16 cellular contexts compared by ENCODE assay signal in the genomic region with DNA sequence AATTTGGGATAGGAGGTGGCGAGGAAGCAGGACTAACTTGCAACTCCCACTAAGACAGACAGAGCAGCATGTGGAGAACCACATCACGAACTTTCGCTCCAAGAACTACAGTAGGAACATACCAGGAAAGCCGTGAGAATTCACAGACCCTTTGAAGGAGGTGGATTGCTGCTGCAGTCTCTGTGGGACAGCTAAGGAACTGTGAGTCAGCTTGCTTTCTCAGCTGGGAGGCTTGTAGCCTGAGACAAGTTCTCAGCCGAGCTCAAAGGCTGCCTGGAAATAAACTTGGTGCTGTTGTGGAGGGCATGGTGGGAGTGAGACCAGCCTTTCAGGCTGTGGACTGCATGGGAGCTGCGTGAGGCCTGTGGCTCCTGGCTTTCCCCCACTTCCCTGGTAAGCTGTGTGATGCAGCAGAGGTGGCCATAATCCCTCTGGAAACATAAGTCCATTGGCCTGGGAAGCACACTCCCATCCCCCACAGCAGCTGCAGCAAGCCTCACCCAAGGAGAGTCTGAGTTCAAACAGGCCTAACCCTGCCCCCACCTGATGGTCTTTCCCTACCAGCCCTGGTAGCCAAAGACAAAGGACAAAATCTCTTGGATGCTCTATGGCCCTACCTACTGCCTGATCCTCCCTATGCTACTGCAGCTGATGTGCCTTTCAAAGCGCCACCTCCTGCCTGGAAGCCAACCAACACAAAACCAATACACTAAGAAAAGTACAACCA.
DNase-seq lines count a peak whose midpoint lies in the region; ATAC-seq, FAIRE-seq and TF ChIP-seq lines count a peak whose summit lies in the region.
"Had no signal": no experiment of that assay in that cellular context is flagged by ENCODE, and none has a peak within 500 bp of the region (broad histone marks: within the 10 kb centered on the region; RNA-seq: fewer than 3 reads in every experiment).

No MANE protein-coding gene starts in this region.

- H3K79me1 ChIP-seq in H9 (ENCODE audit: insufficient read depth, low read depth, low read length, poor library complexity, severe bottlenecking): no peaks in the 10 kb centered on the region

- peak overlapping the region; percentile 0 for H3K18ac ChIP-seq in H9 (ENCODE audit: insufficient read length, low read depth, low read length)

- peak; percentile 37; the same call in 1 of the 3 replicates for TF ChIP-seq CTCF in H9 (conservative IDR thresholded peaks at IDR 0.05)
- TF ChIP-seq CTCF in WERI-Rb-1 (IDR thresholded peaks at IDR 0.05; ENCODE audit: low read depth, low read length): 0 out of 2 replicates have a peak, but pooled peaks have one; percentile 8
- no peak for TF ChIP-seq CTCF in smooth muscle cell (IDR thresholded peaks at IDR 0.05; ENCODE audit: borderline replicate concordance, insufficient read depth, poor library complexity, severe bottlenecking)
- TF ChIP-seq CTCF in ascending aorta (IDR thresholded peaks at IDR 0.05): no peak

- H3K23ac ChIP-seq in H9 (ENCODE audit: insufficient read length, low read depth, low read length): no peak overlapping the region

- intact Hi-C loops in ascending aorta (cut with DNase I): no loop called here

- DNase-seq in H9 (peak; percentile 65), WERI-Rb-1 (peak; percentile 90), glomerular visceral epithelial cell (ENCODE audit: extremely low spot score) (peak; percentile 22), smooth muscle cell (lab: John Stamatoyannopoulos, UW; ENCODE audit: unreplicated experiment) (no peak), ascending aorta (ENCODE audit: low spot score in 2 of 2) (no peak), frontal cortex (ENCODE audit: low spot score in 2 of 2) (no peak)
- DNase-seq: activated CD4-positive, alpha-beta T cell treated with anti-CD3 and anti-CD28 coated beads, Interleukin-2, amount 10 ng/mL, durations not matched to agents 24 days and 14 days; foreskin melanocyte; MV-4-11; NCI-H2171; stimulated activated CD4-positive, alpha-beta T cell treated with anti-CD3 and anti-CD28 coated beads, Interleukin-12 subunit alpha, Interleukin-12 subunit beta, amount 100 ng/mL, for 4 hours had no signal

- H4K20me1 ChIP-seq in H9 (ENCODE audit: control insufficient read depth, insufficient read depth, insufficient read length): no peaks in the 10 kb centered on the region
- no peaks in the 10 kb centered on the region for H4K20me1 ChIP-seq in smooth muscle cell (ENCODE audit: low read depth)

- H3K4me3 ChIP-seq in WERI-Rb-1 (ENCODE audit: low read depth, low read length): no peak overlapping the region
- no peak overlapping the region for H3K4me3 ChIP-seq in smooth muscle cell
- no peak overlapping the region for H3K4me3 ChIP-seq in ascending aorta
- H3K4me3 ChIP-seq: GM12878, tibial nerve had no signal

- no peak overlapping the region for H3T11ph ChIP-seq in H9 (ENCODE audit: low read length)

- peaks cover 18 to 27% of the 10 kb centered on the region in 2 experiments; a peak in 4 of 5 replicates for H3K9me3 Mint-ChIP-seq in H9
- H3K9me3 Mint-ChIP-seq: activated CD4-positive, alpha-beta T cell treated with anti-CD3 and anti-CD28 coated beads, Interleukin-2, amount 10 ng/mL, durations not matched to agents 24 days and 14 days had no signal

- H4K8ac ChIP-seq in H9 (replicated peaks; ENCODE audit: insufficient read length, low read depth, low read length): no peak overlapping the region

- H3K36me3 ChIP-seq in WERI-Rb-1: no peaks in the 10 kb centered on the region
- no peaks in the 10 kb centered on the region for H3K36me3 ChIP-seq in smooth muscle cell (ENCODE audit: low read depth)
- H3K36me3 ChIP-seq in ascending aorta: no peaks in the 10 kb centered on the region
- H3K36me3 ChIP-seq: tibial nerve had no signal

- H3K14ac ChIP-seq in H9 (ENCODE audit: insufficient read depth, low read length): no peak overlapping the region; the same call in 1 of the 2 replicates

- no peak overlapping the region for H3K9ac ChIP-seq in H9 (ENCODE audit: extremely low read depth, insufficient read length, low read length)
- H3K9ac ChIP-seq in smooth muscle cell (ENCODE audit: low read depth): no peak overlapping the region

- no peak overlapping the region for H2BK120ac ChIP-seq in H9 (ENCODE audit: low read depth, low read length, poor library complexity, severe bottlenecking)

- H3K27ac Mint-ChIP-seq in H9: peak overlapping the region in 2 of 3 experiments; percentile 78 to 87; a peak in 4 of 7 replicates
- H3K27ac Mint-ChIP-seq: activated CD4-positive, alpha-beta T cell treated with anti-CD3 and anti-CD28 coated beads, Interleukin-2, amount 10 ng/mL, durations not matched to agents 24 days and 14 days; activated T-helper 2 cell treated with anti-CD3 and anti-CD28 coated beads, Interferon-gamma antibody, Interleukin-2, Interleukin-4, amounts not matched to agents 10 μg/mL and 5 μg/mL and 100 μg/mL, durations not matched to agents 14 hours and 24 hours and 36 hours; nephron had no signal

- no peak for ATAC-seq in HG02973 (IDR thresholded peaks at IDR 0.05; ENCODE audit: unreplicated experiment)
- ATAC-seq: GM12878 had no signal

- no peaks in the 10 kb centered on the region for H3K27me3 Mint-ChIP-seq in H9 (ENCODE audit: low read depth)
- H3K27me3 Mint-ChIP-seq: activated CD4-positive, alpha-beta T cell treated with anti-CD3 and anti-CD28 coated beads, Interleukin-2, amount 10 ng/mL, durations not matched to agents 24 days and 14 days had no signal

- peaks cover 4% of the 10 kb centered on the region for H3F3A ChIP-seq in smooth muscle cell (ENCODE audit: low read depth)

- FAIRE-seq in frontal cortex (lab: Jason Lieb, UNC): no peak
- FAIRE-seq: GM12878 had no signal

- H2BK5ac ChIP-seq in H9 (ENCODE audit: insufficient read length, low read length): no peak overlapping the region

- H2BK20ac ChIP-seq in H9 (ENCODE audit: low read depth, low read length, poor library complexity, severe bottlenecking): no peak overlapping the region

- H4K5ac ChIP-seq in H9 (ENCODE audit: insufficient read length, low read depth, low read length): no peak overlapping the region

- H3K27ac ChIP-seq in H9 (ENCODE audit: insufficient read length, low read depth, low read length): no peak overlapping the region
- H3K27ac ChIP-seq in WERI-Rb-1: peak overlapping the region; percentile 46
- peak overlapping the region; percentile 58 for H3K27ac ChIP-seq in smooth muscle cell (ENCODE audit: low read depth)
- peak overlapping the region in 1 of 2 donors; percentile 56 for H3K27ac ChIP-seq in ascending aorta
- H3K27ac ChIP-seq: tibial nerve had no signal

- no peaks in the 10 kb centered on the region for H3K9me3 ChIP-seq in H9 (ENCODE audit: control insufficient read depth, low read depth, low read length)
- H3K9me3 ChIP-seq in WERI-Rb-1 (ENCODE audit: severe bottlenecking): no peaks in the 10 kb centered on the region
- H3K9me3 ChIP-seq in smooth muscle cell (replicated peaks; ENCODE audit: low read depth): peaks cover 8% of the 10 kb centered on the region
- H3K9me3 ChIP-seq in ascending aorta: no peaks in the 10 kb centered on the region

- H3K36me3 Mint-ChIP-seq in H9 (ENCODE audit: insufficient read depth in 1 of 3, low read depth in 3 of 3): peaks cover 4 to 17% (median 11%) of the 10 kb centered on the region in 3 experiments; a peak in 5 of 7 replicates

- H2AK5ac ChIP-seq in H9 (ENCODE audit: insufficient read length, low read length): no peak overlapping the region

- no peak overlapping the region; a peak in 1 of 5 replicates for H3K4me3 Mint-ChIP-seq in H9
- H3K4me3 Mint-ChIP-seq: activated CD4-positive, alpha-beta T cell treated with anti-CD3 and anti-CD28 coated beads, Interleukin-2, amount 10 ng/mL, durations not matched to agents 24 days and 14 days; nephron had no signal

- no peak overlapping the region for H2AFZ ChIP-seq in H9 (ENCODE audit: low read length)
- H2AFZ ChIP-seq in smooth muscle cell (ENCODE audit: low read depth): peak overlapping the region; percentile 79

- H3K4me1 ChIP-seq in H9 (ENCODE audit: insufficient read depth, low read length): no peaks in the 10 kb centered on the region
- H3K4me1 ChIP-seq in smooth muscle cell (ENCODE audit: low read depth): peaks cover 15% of the 10 kb centered on the region
- H3K4me1 ChIP-seq in ascending aorta: no peaks in the 10 kb centered on the region
- H3K4me1 ChIP-seq: tibial nerve had no signal

- H3K4ac ChIP-seq in H9 (ENCODE audit: low read depth, low read length): no peak overlapping the region

- no peak overlapping the region for H2BK15ac ChIP-seq in H9 (ENCODE audit: low read depth, low read length)

- no peaks in the 10 kb centered on the region for H3K23me2 ChIP-seq in H9 (ENCODE audit: insufficient read length, low read depth, low read length, poor library complexity, severe bottlenecking)

- H3K4me2 ChIP-seq in H9 (ENCODE audit: insufficient read depth, insufficient read length, low read length) (no peak overlapping the region), smooth muscle cell (peak overlapping the region; percentile 74)

- H3K79me2 ChIP-seq in H9 (ENCODE audit: insufficient read depth, low read length) (no peaks in the 10 kb centered on the region), smooth muscle cell (ENCODE audit: low read depth) (no peaks in the 10 kb centered on the region)

- H2BK12ac ChIP-seq in H9 (ENCODE audit: insufficient read length, low read depth, low read length): no peak overlapping the region

- no peak overlapping the region for H3K56ac ChIP-seq in H9 (ENCODE audit: insufficient read length, low read depth, low read length)

- H3K27me3 ChIP-seq in H9 (ENCODE audit: insufficient read depth, low read length) (no peaks in the 10 kb centered on the region), WERI-Rb-1 (ENCODE audit: insufficient read depth, low read depth, severe bottlenecking) (no peaks in the 10 kb centered on the region), smooth muscle cell (ENCODE audit: low read depth) (no peaks in the 10 kb centered on the region), ascending aorta (no peaks in the 10 kb centered on the region)
- H3K27me3 ChIP-seq: tibial nerve had no signal

- no CpG with 5 or more reads among the region's 7 CpGs for whole genome bisulfite sequencing in H9 (ENCODE audit: extremely low coverage, insufficient read length, low lambda C conversion rate)
- WGBS in smooth muscle cell (ENCODE audit: low lambda C conversion rate): 30% methylated on average over 7 of the region's 7 CpGs

- H3K4me1 Mint-ChIP-seq in H9: peaks cover 14% of the 10 kb centered on the region in 2 experiments
- H3K4me1 Mint-ChIP-seq: activated CD4-positive, alpha-beta T cell treated with anti-CD3 and anti-CD28 coated beads, Interleukin-2, amount 10 ng/mL, durations not matched to agents 24 days and 14 days; nephron had no signal

- H4K91ac ChIP-seq in H9 (ENCODE audit: insufficient read length, low read depth, low read length): no peak overlapping the region

Comparison
In these comparisons a context has a peak if more than half of its experiments do, and no peak if none do; other contexts are left out.
1. DNase-seq: peak in H9 (single experiment), WERI-Rb-1 (single experiment) and glomerular visceral epithelial cell (single experiment); none in smooth muscle cell (single experiment), ascending aorta (0 of 2) and frontal cortex (0 of 2).
2. CTCF ChIP-seq: peak in H9 (single experiment) and WERI-Rb-1 (single experiment); none in smooth muscle cell (single experiment) and ascending aorta (0 of 3).